In genomic region chr2:178152977-178153376, GRCh38 we compare ENCODE assay signal across 27 cellular contexts.
"Had no signal": no experiment of that assay in that cellular context is flagged by ENCODE, and none has a peak within 500 bp of the region (broad histone marks: within the 10 kb centered on the region; RNA-seq: fewer than 3 reads in every experiment).

No MANE protein-coding gene starts in this region.

- H3K4me1 Mint-ChIP-seq: mesothelial cell of epicardium; nephron; stimulated activated naive B cell treated with anti-CD40 and anti-IgM and Interleukin-4, amounts not matched to agents 10 μg/mL and 1 μg/mL and 100 μg/mL, for 72 hours had no signal

- FAIRE-seq: endothelial cell of umbilical vein, islet of Langerhans had no signal

- H3K4me3 Mint-ChIP-seq: mesothelial cell of epicardium; naive thymus-derived CD4-positive, alpha-beta T cell; nephron; stimulated activated naive B cell treated with anti-CD40 and anti-IgM and Interleukin-4, amounts not matched to agents 10 μg/mL and 1 μg/mL and 100 μg/mL, for 72 hours; stimulated activated naive CD8-positive, alpha-beta T cell treated with anti-CD3 and anti-CD28 coated beads, Interleukin-15, Interleukin-2, amounts not matched to agents 100 ng/mL and 50 ng/mL, for 24 hours had no signal

- DNase-seq: dermis blood vessel endothelial cell; effector memory CD4-positive, alpha-beta T cell; foreskin keratinocyte; heart left ventricle; hippocampal formation; left cardiac atrium; mesenchymal stem cell; naive thymus-derived CD4-positive, alpha-beta T cell; nucleus accumbens; stimulated activated CD4-positive, alpha-beta T cell treated with anti-CD3 and anti-CD28 coated beads, Interleukin-15, amount 100 ng/mL, for 24 hours; stimulated activated CD4-positive, alpha-beta T cell treated with anti-CD3 and anti-CD28 coated beads, Interleukin-2, amount 100 ng/mL, for 48 hours; stimulated activated naive B cell treated with anti-CD40 and anti-IgM and Interleukin-4, amounts not matched to agents 10 μg/mL and 1 μg/mL and 100 μg/mL, for 72 hours; upper lobe of left lung; uterus had no signal

- H3K4me1 ChIP-seq: foreskin keratinocyte, gastroesophageal sphincter, prostate gland, right atrium auricular region, tibial nerve, uterus had no signal

- H3K27me3 ChIP-seq: foreskin keratinocyte, right atrium auricular region, tibial nerve, upper lobe of left lung, uterus had no signal

- H3K27ac ChIP-seq: coronary artery, esophagus muscularis mucosa, foreskin keratinocyte, gastroesophageal sphincter, heart left ventricle, prostate gland, right atrium auricular region, skin epidermis, thoracic aorta, tibial nerve, upper lobe of left lung, uterus had no signal

- H3K9me3 ChIP-seq: esophagus muscularis mucosa, gastroesophageal sphincter, prostate gland, right atrium auricular region, thoracic aorta, upper lobe of left lung, uterus had no signal

- H3K4me3 ChIP-seq: coronary artery, esophagus muscularis mucosa, gastroesophageal sphincter, heart left ventricle, prostate gland, right atrium auricular region, skin epidermis, thoracic aorta, tibial nerve, upper lobe of left lung, uterus had no signal

- H3K36me3 Mint-ChIP-seq: stimulated activated naive B cell treated with anti-CD40 and anti-IgM and Interleukin-4, amounts not matched to agents 10 μg/mL and 1 μg/mL and 100 μg/mL, for 72 hours had no signal

- ATAC-seq: foreskin keratinocyte; gastroesophageal sphincter; heart left ventricle; left cardiac atrium; naive thymus-derived CD4-positive, alpha-beta T cell; stimulated activated naive B cell treated with anti-CD40 and anti-IgM and Interleukin-4, amounts not matched to agents 10 μg/mL and 1 μg/mL and 100 μg/mL, for 72 hours had no signal

- H3K36me3 ChIP-seq: esophagus muscularis mucosa, gastroesophageal sphincter, heart left ventricle, prostate gland, right atrium auricular region, thoracic aorta, tibial nerve, upper lobe of left lung, uterus had no signal

- H3K27ac Mint-ChIP-seq: mesothelial cell of epicardium; naive thymus-derived CD4-positive, alpha-beta T cell; stimulated activated naive B cell treated with anti-CD40 and anti-IgM and Interleukin-4, amounts not matched to agents 10 μg/mL and 1 μg/mL and 100 μg/mL, for 72 hours; stimulated activated naive CD8-positive, alpha-beta T cell treated with anti-CD3 and anti-CD28 coated beads, Interleukin-15, Interleukin-2, amounts not matched to agents 100 ng/mL and 50 ng/mL, for 24 hours had no signal
